22 cellular contexts compared by ENCODE assay signal in the genomic region with DNA sequence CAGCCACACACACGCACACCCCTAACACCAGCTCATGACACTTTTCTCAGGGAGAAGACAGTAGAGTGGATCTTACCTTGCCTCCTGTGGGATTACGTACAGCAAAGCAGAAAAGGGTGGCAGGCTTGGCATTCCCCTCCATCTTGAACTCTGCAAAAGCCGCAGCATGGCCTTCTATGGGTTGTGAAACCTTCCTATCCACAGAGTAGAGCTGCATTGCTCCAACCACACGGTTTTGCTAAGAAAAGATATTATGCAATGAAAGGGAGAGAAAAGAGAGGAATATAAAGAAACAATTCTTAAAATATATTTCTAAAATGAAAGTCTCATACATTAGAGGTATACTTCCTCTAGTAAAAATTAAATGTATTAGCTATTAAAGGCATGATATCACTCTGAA.
"Had no signal": no experiment of that assay in that cellular context is flagged by ENCODE, and none has a peak within 500 bp of the region (broad histone marks: within the 10 kb centered on the region; RNA-seq: fewer than 3 reads in every experiment).

No MANE protein-coding gene starts in this region.

- DNase-seq: activated CD4-positive, alpha-beta T cell treated with anti-CD3 and anti-CD28 coated beads for 4 hours; activated CD4-positive, alpha-beta T cell treated with anti-CD3 and anti-CD28 coated beads, Interleukin-2, amount 50 U/mL, for 48 hours; activated CD4-positive, CD25-positive, alpha-beta regulatory T cell; activated naive CD4-positive, alpha-beta T cell treated with Interleukin-2 at 50 U/mL for 16 hours; activated naive CD8-positive, alpha-beta T cell treated with anti-CD3 and anti-CD28 coated beads, Interleukin-2, amount 10 ng/mL, durations not matched to agents 7 days and 5 days; activated T-cell treated with anti-CD3 and anti-CD28 coated beads, Interleukin-2, amount 50 U/mL, for 48 hours; amniotic stem cell; colonic mucosa; heart left ventricle; left colon; occipital lobe; posterior cingulate gyrus; small intestine; stimulated activated CD4-positive, alpha-beta T cell treated with anti-CD3 and anti-CD28 coated beads, Interleukin-2, amount 100 ng/mL, for 24 hours; stimulated activated naive CD8-positive, alpha-beta T cell treated with anti-CD3 and anti-CD28 coated beads, Interleukin-15, amount 100 ng/mL, for 72 hours had no signal

- FAIRE-seq: islet of Langerhans, small intestine had no signal

- H3K36me3 Mint-ChIP-seq: activated naive CD8-positive, alpha-beta T cell treated with anti-CD3 and anti-CD28 coated beads, Interleukin-2, amount 10 ng/mL, durations not matched to agents 7 days and 5 days; memory B cell; stimulated activated effector memory CD8-positive, alpha-beta T cell treated with anti-CD3 and anti-CD28 coated beads, Interleukin-12 subunit alpha, Interleukin-12 subunit beta, amount 100 ng/mL, for 72 hours had no signal

- H3K9me3 Mint-ChIP-seq: activated naive CD8-positive, alpha-beta T cell treated with anti-CD3 and anti-CD28 coated beads, Interleukin-2, amount 10 ng/mL, durations not matched to agents 7 days and 5 days; central memory CD8-positive, alpha-beta T cell; memory B cell; nephron; stimulated activated effector memory CD8-positive, alpha-beta T cell treated with anti-CD3 and anti-CD28 coated beads, Interleukin-12 subunit alpha, Interleukin-12 subunit beta, amount 100 ng/mL, for 72 hours; stimulated activated naive CD8-positive, alpha-beta T cell treated with anti-CD3 and anti-CD28 coated beads, Interleukin-15, amount 100 ng/mL, for 72 hours had no signal

- H3K27me3 Mint-ChIP-seq: activated naive CD8-positive, alpha-beta T cell treated with anti-CD3 and anti-CD28 coated beads, Interleukin-2, amount 10 ng/mL, durations not matched to agents 7 days and 5 days; stimulated activated naive CD8-positive, alpha-beta T cell treated with anti-CD3 and anti-CD28 coated beads, Interleukin-15, amount 100 ng/mL, for 72 hours had no signal

- H3K4me3 Mint-ChIP-seq: activated naive CD8-positive, alpha-beta T cell treated with anti-CD3 and anti-CD28 coated beads, Interleukin-2, amount 10 ng/mL, durations not matched to agents 7 days and 5 days; central memory CD8-positive, alpha-beta T cell; memory B cell; nephron; stimulated activated effector memory CD8-positive, alpha-beta T cell treated with anti-CD3 and anti-CD28 coated beads, Interleukin-12 subunit alpha, Interleukin-12 subunit beta, amount 100 ng/mL, for 72 hours; stimulated activated naive CD8-positive, alpha-beta T cell treated with anti-CD3 and anti-CD28 coated beads, Interleukin-15, amount 100 ng/mL, for 72 hours had no signal

- H3K4me3 ChIP-seq: breast epithelium, colonic mucosa, heart left ventricle, tibial nerve had no signal

- H3K27ac Mint-ChIP-seq: activated naive CD8-positive, alpha-beta T cell treated with anti-CD3 and anti-CD28 coated beads, Interleukin-2, amount 10 ng/mL, durations not matched to agents 7 days and 5 days; memory B cell; nephron; stimulated activated effector memory CD8-positive, alpha-beta T cell treated with anti-CD3 and anti-CD28 coated beads, Interleukin-12 subunit alpha, Interleukin-12 subunit beta, amount 100 ng/mL, for 72 hours had no signal

- H3K4me1 Mint-ChIP-seq: central memory CD8-positive, alpha-beta T cell; memory B cell; nephron; stimulated activated effector memory CD8-positive, alpha-beta T cell treated with anti-CD3 and anti-CD28 coated beads, Interleukin-12 subunit alpha, Interleukin-12 subunit beta, amount 100 ng/mL, for 72 hours; stimulated activated naive CD8-positive, alpha-beta T cell treated with anti-CD3 and anti-CD28 coated beads, Interleukin-15, amount 100 ng/mL, for 72 hours had no signal
